Comparison of ENCODE assay signal across 19 cellular contexts in the genomic region with DNA sequence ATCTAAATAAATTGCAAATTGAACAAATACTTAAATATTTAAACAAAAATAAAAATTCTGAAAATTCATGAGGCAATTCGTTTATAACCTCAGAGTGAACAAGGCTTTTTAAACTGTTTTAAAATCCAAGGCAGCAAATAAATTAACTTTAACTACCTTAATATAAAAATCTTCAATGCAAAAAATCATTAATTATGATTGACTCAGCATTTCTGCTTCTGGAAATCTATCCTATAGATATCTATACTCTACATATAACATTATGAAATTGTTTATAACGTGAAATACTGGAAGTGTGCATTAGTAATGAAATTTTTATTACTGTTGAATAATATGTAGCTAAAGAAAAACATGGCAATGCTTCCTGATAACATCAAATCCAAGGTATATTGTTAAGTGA.
DNase-seq lines count a peak whose midpoint lies in the region; ATAC-seq, FAIRE-seq and TF ChIP-seq lines count a peak whose summit lies in the region.
"Had no signal": no experiment of that assay in that cellular context is flagged by ENCODE, and none has a peak within 500 bp of the region (broad histone marks: within the 10 kb centered on the region; RNA-seq: fewer than 3 reads in every experiment).

No MANE protein-coding gene starts in this region.

- no peaks in the 10 kb centered on the region for H3K9me1 ChIP-seq in K562 (ENCODE audit: control insufficient read depth, insufficient read depth, low read length)

- DNase-seq in HepG2 (ENCODE audit: low spot score) (no peak), right lobe of liver (no peak), K562 (ENCODE audit: extremely low read depth in 1 of 4, low spot score in 3 of 4) (no peak), NCI-H2081 (lab: John Stamatoyannopoulos, UW) (no peak)
- no peak for DNase-seq in stimulated activated CD4-positive, alpha-beta T cell treated with anti-CD3 and anti-CD28 coated beads, Interleukin-4, amount 100 ng/mL, for 4 hours
- DNase-seq: AML-193; Caco-2; Calu3; CD4-positive, alpha-beta T cell; CD8-positive, alpha-beta T cell; DMS79 treated with DMSO at 0.1 percent for 48 hours; GF-D8 had no signal

- H3K4me1 ChIP-seq in HepG2 (ENCODE audit: insufficient read depth, low read length) (no peaks in the 10 kb centered on the region), right lobe of liver (no peaks in the 10 kb centered on the region), K562 (replicated peaks in 1 of 2; ENCODE audit: control insufficient read depth in 2 of 2, insufficient read depth in 2 of 2, low read length in 2 of 2) (no peaks in the 10 kb centered on the region)
- H3K4me1 ChIP-seq: A549; BLaER1 treated with 17β-estradiol and CSF1 and Interleukin-3, amounts not matched to agents 10 nM and 100 nM; Caco-2 had no signal

- H3K9me3 ChIP-seq in HepG2 (ENCODE audit: low read length) (peaks cover 18% of the 10 kb centered on the region; the same call in 1 of the 2 replicates), right lobe of liver (no peaks in the 10 kb centered on the region), K562 (replicated peaks; ENCODE audit: control insufficient read depth, insufficient read depth, low read depth, low read length) (no peaks in the 10 kb centered on the region; the same call in 1 of the 2 replicates)
- H3K9me3 ChIP-seq: A549; BLaER1 treated with 17β-estradiol and CSF1 and Interleukin-3, amounts not matched to agents 10 nM and 100 nM; Caco-2 had no signal

- H3K9ac ChIP-seq in HepG2 (ENCODE audit: insufficient read depth, low read depth, low read length) (no peak overlapping the region), K562 (ENCODE audit: insufficient read depth in 1 of 2, low read depth in 2 of 2, low read length in 2 of 2) (no peak overlapping the region)
- H3K9ac ChIP-seq: BLaER1 treated with 17β-estradiol and CSF1 and Interleukin-3, amounts not matched to agents 10 nM and 100 nM had no signal

- ATAC-seq in HepG2 (no peak), right lobe of liver (no peak), K562 (no peak)
- ATAC-seq: A549; CD8-positive, alpha-beta T cell had no signal

- WGBS in HepG2 (ENCODE audit: low lambda C conversion rate) = under 1% methylated on average over 2 of the region's 2 CpGs
- 17% methylated on average over 2 of the region's 2 CpGs for WGBS in right lobe of liver (ENCODE audit: insufficient coverage, low coverage, low lambda C conversion rate, missing lambda C conversion rate)
- 3% methylated on average over 2 of the region's 2 CpGs for WGBS in K562 (ENCODE audit: insufficient coverage, low coverage, missing lambda C conversion rate)

- TF ChIP-seq EP300 in HepG2 (IDR thresholded peaks at IDR 0.05; ENCODE audit: low read depth in 2 of 2, low read length in 2 of 2) (no peak), HepG2 (CRISPR knock-in tag; IDR thresholded peaks at IDR 0.05; ENCODE audit: borderline replicate concordance) (no peak), K562 (IDR thresholded peaks at IDR 0.05; ENCODE audit: low read length) (no peak)

- intact Hi-C loops in HepG2 (cut with micrococcal nuclease; ENCODE audit: unreplicated experiment) (no loop called here), right lobe of liver (cut with DNase I) (no loop called here), K562 (cut with micrococcal nuclease) (no loop called here)

- H4K20me1 ChIP-seq in HepG2 (ENCODE audit: insufficient read depth, low read length) (no peaks in the 10 kb centered on the region), K562 (replicated peaks; ENCODE audit: control insufficient read depth, insufficient read depth, low read length) (no peaks in the 10 kb centered on the region)
- H4K20me1 ChIP-seq: BLaER1 treated with 17β-estradiol and CSF1 and Interleukin-3, amounts not matched to agents 10 nM and 100 nM had no signal

- H3K4me2 ChIP-seq in HepG2 (ENCODE audit: low read depth, low read length) = no peak overlapping the region
- H3K4me2 ChIP-seq in K562 (ENCODE audit: insufficient read depth, low read length) = no peak overlapping the region
- H3K4me2 ChIP-seq: A549; BLaER1 treated with 17β-estradiol and CSF1 and Interleukin-3, amounts not matched to agents 10 nM and 100 nM had no signal

- H2AFZ ChIP-seq in HepG2 (ENCODE audit: low read length) (no peak overlapping the region), K562 (ENCODE audit: low read depth, low read length) (no peak overlapping the region)

- no peak for TF ChIP-seq RAD21 in HepG2 (CRISPR knock-in tag; IDR thresholded peaks at IDR 0.05)
- TF ChIP-seq RAD21 in K562 (CRISPR knock-in tag; conservative IDR thresholded peaks at IDR 0.05 in 1 of 2, IDR thresholded peaks at IDR 0.05 in 1 of 2) = no peak

- CTCF ChIA-PET in HepG2 (lab: Yijun Ruan, JAX; ENCODE audit: low intra/inter-chr PET ratio, low total read pairs) = no interaction called here
- CTCF ChIA-PET in K562 (lab: Yijun Ruan, JAX; ENCODE audit: low intra/inter-chr PET ratio) = no interaction called here

- no peaks in the 10 kb centered on the region for H3K36me3 ChIP-seq in HepG2 (replicated peaks in 1 of 2; ENCODE audit: control insufficient read depth in 1 of 2, insufficient read depth in 2 of 2, low read length in 2 of 2)
- H3K36me3 ChIP-seq in right lobe of liver = no peaks in the 10 kb centered on the region
- no peaks in the 10 kb centered on the region for H3K36me3 ChIP-seq in K562 (ENCODE audit: control insufficient read depth, insufficient read depth, low read length)
- H3K36me3 ChIP-seq: BLaER1 treated with 17β-estradiol and CSF1 and Interleukin-3, amounts not matched to agents 10 nM and 100 nM had no signal

- no peak for TF ChIP-seq CTCF in HepG2 (CRISPR knock-in tag; IDR thresholded peaks at IDR 0.05)
- no peak for TF ChIP-seq CTCF in right lobe of liver (IDR thresholded peaks at IDR 0.05)
- no peak for TF ChIP-seq CTCF in K562 (IDR thresholded peaks at IDR 0.05 in 2 of 3, conservative IDR thresholded peaks at IDR 0.05 in 1 of 3; ENCODE audit: insufficient read depth in 2 of 3, low read depth in 1 of 3, low read length in 3 of 3)

- FAIRE-seq in HepG2 (lab: Jason Lieb, UNC) (no peak), K562 (lab: Jason Lieb, UNC) (no peak)
- FAIRE-seq: A549, D721Med, GM12891, GM18507 had no signal

- H3K27me3 ChIP-seq in HepG2 (ENCODE audit: control insufficient read depth in 1 of 2, insufficient read depth in 2 of 2, low read length in 2 of 2) (no peaks in the 10 kb centered on the region), right lobe of liver (no peaks in the 10 kb centered on the region), K562 (ENCODE audit: control insufficient read depth in 2 of 2, insufficient read depth in 2 of 2, low read length in 2 of 2) (no peaks in the 10 kb centered on the region)
- H3K27me3 ChIP-seq: BLaER1 treated with 17β-estradiol and CSF1 and Interleukin-3, amounts not matched to agents 10 nM and 100 nM had no signal

- H3K4me3 ChIP-seq in HepG2 (replicated peaks in 1 of 3; ENCODE audit: insufficient read depth in 1 of 3, low read depth in 2 of 3, low read length in 3 of 3) = no peak overlapping the region
- no peak overlapping the region for H3K4me3 ChIP-seq in right lobe of liver
- no peak overlapping the region for H3K4me3 ChIP-seq in K562
- H3K4me3 ChIP-seq: A549; BLaER1 treated with 17β-estradiol and CSF1 and Interleukin-3, amounts not matched to agents 10 nM and 100 nM had no signal

- TF ChIP-seq POLR2A in HepG2 (IDR thresholded peaks at IDR 0.05; ENCODE audit: insufficient read depth in 1 of 2, low read depth in 2 of 2, low read length in 2 of 2) = no peak
- no peak for TF ChIP-seq POLR2A in right lobe of liver (IDR thresholded peaks at IDR 0.05)
- no peak for TF ChIP-seq POLR2A in K562 (conservative IDR thresholded peaks at IDR 0.05)

- POLR2A ChIA-PET in HepG2 (lab: Yijun Ruan, JAX) (no interaction called here), K562 (lab: Yijun Ruan, JAX) (no interaction called here)

- in situ Hi-C loops in HepG2 (cut with HindIII; ENCODE audit: extremely low pct_ligation_motif_present, low pct_unique_long_range_greater_than_20kb) (no loop called here), K562 (cut with MboI) (no loop called here)

- H3K27ac ChIP-seq in HepG2 (ENCODE audit: extremely low read length, insufficient read depth, low read length) = no peak overlapping the region
- H3K27ac ChIP-seq in right lobe of liver = no peak overlapping the region
- H3K27ac ChIP-seq in K562 (ENCODE audit: extremely low read depth, low read depth, low read length) = no peak overlapping the region
- H3K27ac ChIP-seq: 22Rv1; A549; BLaER1 treated with 17β-estradiol and CSF1 and Interleukin-3, amounts not matched to agents 10 nM and 100 nM; C4-2B had no signal

- H3K79me2 ChIP-seq in HepG2 (ENCODE audit: insufficient read depth, low read length) = no peaks in the 10 kb centered on the region
- H3K79me2 ChIP-seq in K562 (ENCODE audit: control insufficient read depth, insufficient read depth, low read length) = no peaks in the 10 kb centered on the region

- BruUV-seq in HepG2 (replicated peaks; lab: Mats Ljungman, UMichigan) (no TSS peak), K562 (replicated peaks; lab: Mats Ljungman, UMichigan) (no TSS peak)

TF ChIP-seq in HepG2, 621 proteins besides CTCF, POLR2A, EP300 and RAD21 (continues in another document):
- TF ChIP-seq ZNF512 (CRISPR knock-in tag; IDR thresholded peaks at IDR 0.05) (no peak), ZNF883 (CRISPR knock-in tag; IDR thresholded peaks at IDR 0.05; ENCODE audit: not compliant biosample characterization) (no peak)

TF ChIP-seq in K562, 482 proteins besides CTCF, POLR2A, EP300 and RAD21:
- TF ChIP-seq MAFG (tag; conservative IDR thresholded peaks at IDR 0.05) (peak; percentile 35; the same call in 1 of the 2 replicates), C11orf30 (IDR thresholded peaks at IDR 0.05; ENCODE audit: low read depth) (peak; percentile 35; the same call in 1 of the 2 replicates), ZNF316 (IDR thresholded peaks at IDR 0.05) (peak; percentile 50)
- TF ChIP-seq, protein P1, sequence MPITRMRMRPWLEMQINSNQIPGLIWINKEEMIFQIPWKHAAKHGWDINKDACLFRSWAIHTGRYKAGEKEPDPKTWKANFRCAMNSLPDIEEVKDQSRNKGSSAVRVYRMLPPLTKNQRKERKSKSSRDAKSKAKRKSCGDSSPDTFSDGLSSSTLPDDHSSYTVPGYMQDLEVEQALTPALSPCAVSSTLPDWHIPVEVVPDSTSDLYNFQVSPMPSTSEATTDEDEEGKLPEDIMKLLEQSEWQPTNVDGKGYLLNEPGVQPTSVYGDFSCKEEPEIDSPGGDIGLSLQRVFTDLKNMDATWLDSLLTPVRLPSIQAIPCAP (CRISPR knock-in tag; IDR thresholded peaks at IDR 0.05; ENCODE audit: borderline replicate concordance) = no peak

Comparison
In these comparisons a context has a peak if more than half of its experiments do, and no peak if none do; other contexts are left out.
1. Of the 241 proteins assayed by ChIP-seq in both HepG2 and K562: peak only in HepG2: MAFF and MAFK; only in K562: MAFG; in both: none; in neither: 238.